In genomic region chr18:57930476-57930875, GRCh38 we compare ENCODE assay signal across 12 cellular contexts.
A peak's percentile ranks its signal among the peaks of the same experiment; 100 is the strongest.
DNase-seq lines count a peak whose midpoint lies in the region; ATAC-seq and TF ChIP-seq lines count a peak whose summit lies in the region.
"Had no signal": no experiment of that assay in that cellular context is flagged by ENCODE, and none has a peak within 500 bp of the region (broad histone marks: within the 10 kb centered on the region; RNA-seq: fewer than 3 reads in every experiment).

No MANE protein-coding gene starts in this region.

- no peaks in the 10 kb centered on the region for H3K36me3 ChIP-seq in MM.1S (replicated peaks; ENCODE audit: insufficient read depth, low read length)
- H3K36me3 ChIP-seq: right atrium auricular region had no signal

- H3K27me3 ChIP-seq in MM.1S (replicated peaks; ENCODE audit: insufficient read depth, low read length) (no peaks in the 10 kb centered on the region), foreskin keratinocyte (no peaks in the 10 kb centered on the region)
- H3K27me3 ChIP-seq: right atrium auricular region had no signal

- DNase-seq in DMS79 treated with DMSO at 0.1 percent for 48 hours (lab: John Stamatoyannopoulos, UW), result peak; percentile 96
- DNase-seq in MM.1S, result no peak
- DNase-seq in NCI-H82 (lab: John Stamatoyannopoulos, UW), result peak; percentile 67
- peak in 1 of 2 donors; percentile 51 for DNase-seq in foreskin keratinocyte
- no peak for DNase-seq in AG20443 (ENCODE audit: low spot score)
- DNase-seq: CD4-positive, alpha-beta memory T cell; NCI-H446 treated with DMSO at 0.1 percent for 48 hours; SW 1271 had no signal

- no peaks in the 10 kb centered on the region for H4K20me1 ChIP-seq in MM.1S (ENCODE audit: insufficient read depth, low read length)

- TF ChIP-seq CTCF in MM.1S (IDR thresholded peaks at IDR 0.05; ENCODE audit: low read length) (no peak), foreskin keratinocyte (conservative IDR thresholded peaks at IDR 0.05) (no peak)

- peak; percentile 48 for ATAC-seq in foreskin keratinocyte
- no peak for ATAC-seq in GM18870 (IDR thresholded peaks at IDR 0.05; ENCODE audit: unreplicated experiment)
- ATAC-seq in GM21367 (IDR thresholded peaks at IDR 0.05; ENCODE audit: unreplicated experiment), result no peak
- no peak for ATAC-seq in GM21447 (IDR thresholded peaks at IDR 0.05; ENCODE audit: unreplicated experiment)

- H3K4me3 ChIP-seq in MM.1S (ENCODE audit: low read length), result peak overlapping the region; percentile 38; the same call in 1 of the 2 replicates

- no peaks in the 10 kb centered on the region for H3K9me3 ChIP-seq in MM.1S (replicated peaks; ENCODE audit: insufficient read depth, low read length)
- H3K9me3 ChIP-seq: right atrium auricular region had no signal

- H3K9ac ChIP-seq in MM.1S (ENCODE audit: low read length), result peak overlapping the region; percentile 5; the same call in 1 of the 2 replicates

- H3K79me2 ChIP-seq in MM.1S (ENCODE audit: low read length), result no peaks in the 10 kb centered on the region

- H3K4me1 ChIP-seq in MM.1S (ENCODE audit: low read length) (peaks cover 26% of the 10 kb centered on the region), foreskin keratinocyte (peaks cover 8% of the 10 kb centered on the region)

- no peaks in the 10 kb centered on the region for H3K9me2 ChIP-seq in MM.1S (replicated peaks; ENCODE audit: insufficient read depth, low read length)

- H3K4me2 ChIP-seq in MM.1S (ENCODE audit: low read depth, low read length), result peak overlapping the region; percentile 72

- H2AFZ ChIP-seq in MM.1S (ENCODE audit: low read length), result no peak overlapping the region

- peaks cover 4% of the 10 kb centered on the region for H3F3A ChIP-seq in MM.1S (ENCODE audit: insufficient read depth, low read length)

- H3K27ac ChIP-seq in MM.1S (ENCODE audit: low read length), result peak overlapping the region; percentile 43; the same call in 1 of the 2 replicates
- no peak overlapping the region for H3K27ac ChIP-seq in foreskin keratinocyte
- H3K27ac ChIP-seq: right atrium auricular region had no signal

Comparison
In these comparisons a context has a peak if more than half of its experiments do, and no peak if none do; other contexts are left out.
1. DNase-seq: peak in DMS79 treated with DMSO at 0.1 percent for 48 hours (single experiment) and NCI-H82 (single experiment); none in MM.1S (single experiment) and AG20443 (single experiment).